In the genomic region with DNA sequence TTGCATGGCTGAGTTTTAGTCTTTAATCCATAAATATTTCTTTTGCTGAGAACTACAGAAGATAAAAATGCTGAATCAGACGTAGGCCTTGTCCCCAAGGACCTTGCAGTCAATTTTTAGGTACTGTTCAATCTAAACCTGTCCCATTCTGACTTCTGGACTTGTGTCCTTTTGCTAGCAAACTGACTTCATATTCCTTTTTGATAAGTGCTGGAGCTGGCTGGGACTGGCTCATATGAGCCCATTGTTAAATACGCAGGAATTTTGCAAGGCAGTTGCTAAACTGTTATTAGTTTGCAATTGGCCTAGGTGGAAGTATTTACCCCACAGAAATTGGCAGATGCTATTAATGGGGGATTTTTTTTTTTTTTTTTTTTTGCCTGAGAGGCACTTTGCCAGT, we compare ENCODE assay signal across 2 cellular contexts.
TF ChIP-seq lines count a peak whose summit lies in the region.

No MANE protein-coding gene starts in this region.

TF ChIP-seq in GM23338, 12 proteins besides CTCF, POLR2A, EP300 and RAD21 (continues in another document):
- TF ChIP-seq NANOG (IDR thresholded peaks at IDR 0.05; ENCODE audit: borderline replicate concordance), result no peak
- TF ChIP-seq, protein P1, sequence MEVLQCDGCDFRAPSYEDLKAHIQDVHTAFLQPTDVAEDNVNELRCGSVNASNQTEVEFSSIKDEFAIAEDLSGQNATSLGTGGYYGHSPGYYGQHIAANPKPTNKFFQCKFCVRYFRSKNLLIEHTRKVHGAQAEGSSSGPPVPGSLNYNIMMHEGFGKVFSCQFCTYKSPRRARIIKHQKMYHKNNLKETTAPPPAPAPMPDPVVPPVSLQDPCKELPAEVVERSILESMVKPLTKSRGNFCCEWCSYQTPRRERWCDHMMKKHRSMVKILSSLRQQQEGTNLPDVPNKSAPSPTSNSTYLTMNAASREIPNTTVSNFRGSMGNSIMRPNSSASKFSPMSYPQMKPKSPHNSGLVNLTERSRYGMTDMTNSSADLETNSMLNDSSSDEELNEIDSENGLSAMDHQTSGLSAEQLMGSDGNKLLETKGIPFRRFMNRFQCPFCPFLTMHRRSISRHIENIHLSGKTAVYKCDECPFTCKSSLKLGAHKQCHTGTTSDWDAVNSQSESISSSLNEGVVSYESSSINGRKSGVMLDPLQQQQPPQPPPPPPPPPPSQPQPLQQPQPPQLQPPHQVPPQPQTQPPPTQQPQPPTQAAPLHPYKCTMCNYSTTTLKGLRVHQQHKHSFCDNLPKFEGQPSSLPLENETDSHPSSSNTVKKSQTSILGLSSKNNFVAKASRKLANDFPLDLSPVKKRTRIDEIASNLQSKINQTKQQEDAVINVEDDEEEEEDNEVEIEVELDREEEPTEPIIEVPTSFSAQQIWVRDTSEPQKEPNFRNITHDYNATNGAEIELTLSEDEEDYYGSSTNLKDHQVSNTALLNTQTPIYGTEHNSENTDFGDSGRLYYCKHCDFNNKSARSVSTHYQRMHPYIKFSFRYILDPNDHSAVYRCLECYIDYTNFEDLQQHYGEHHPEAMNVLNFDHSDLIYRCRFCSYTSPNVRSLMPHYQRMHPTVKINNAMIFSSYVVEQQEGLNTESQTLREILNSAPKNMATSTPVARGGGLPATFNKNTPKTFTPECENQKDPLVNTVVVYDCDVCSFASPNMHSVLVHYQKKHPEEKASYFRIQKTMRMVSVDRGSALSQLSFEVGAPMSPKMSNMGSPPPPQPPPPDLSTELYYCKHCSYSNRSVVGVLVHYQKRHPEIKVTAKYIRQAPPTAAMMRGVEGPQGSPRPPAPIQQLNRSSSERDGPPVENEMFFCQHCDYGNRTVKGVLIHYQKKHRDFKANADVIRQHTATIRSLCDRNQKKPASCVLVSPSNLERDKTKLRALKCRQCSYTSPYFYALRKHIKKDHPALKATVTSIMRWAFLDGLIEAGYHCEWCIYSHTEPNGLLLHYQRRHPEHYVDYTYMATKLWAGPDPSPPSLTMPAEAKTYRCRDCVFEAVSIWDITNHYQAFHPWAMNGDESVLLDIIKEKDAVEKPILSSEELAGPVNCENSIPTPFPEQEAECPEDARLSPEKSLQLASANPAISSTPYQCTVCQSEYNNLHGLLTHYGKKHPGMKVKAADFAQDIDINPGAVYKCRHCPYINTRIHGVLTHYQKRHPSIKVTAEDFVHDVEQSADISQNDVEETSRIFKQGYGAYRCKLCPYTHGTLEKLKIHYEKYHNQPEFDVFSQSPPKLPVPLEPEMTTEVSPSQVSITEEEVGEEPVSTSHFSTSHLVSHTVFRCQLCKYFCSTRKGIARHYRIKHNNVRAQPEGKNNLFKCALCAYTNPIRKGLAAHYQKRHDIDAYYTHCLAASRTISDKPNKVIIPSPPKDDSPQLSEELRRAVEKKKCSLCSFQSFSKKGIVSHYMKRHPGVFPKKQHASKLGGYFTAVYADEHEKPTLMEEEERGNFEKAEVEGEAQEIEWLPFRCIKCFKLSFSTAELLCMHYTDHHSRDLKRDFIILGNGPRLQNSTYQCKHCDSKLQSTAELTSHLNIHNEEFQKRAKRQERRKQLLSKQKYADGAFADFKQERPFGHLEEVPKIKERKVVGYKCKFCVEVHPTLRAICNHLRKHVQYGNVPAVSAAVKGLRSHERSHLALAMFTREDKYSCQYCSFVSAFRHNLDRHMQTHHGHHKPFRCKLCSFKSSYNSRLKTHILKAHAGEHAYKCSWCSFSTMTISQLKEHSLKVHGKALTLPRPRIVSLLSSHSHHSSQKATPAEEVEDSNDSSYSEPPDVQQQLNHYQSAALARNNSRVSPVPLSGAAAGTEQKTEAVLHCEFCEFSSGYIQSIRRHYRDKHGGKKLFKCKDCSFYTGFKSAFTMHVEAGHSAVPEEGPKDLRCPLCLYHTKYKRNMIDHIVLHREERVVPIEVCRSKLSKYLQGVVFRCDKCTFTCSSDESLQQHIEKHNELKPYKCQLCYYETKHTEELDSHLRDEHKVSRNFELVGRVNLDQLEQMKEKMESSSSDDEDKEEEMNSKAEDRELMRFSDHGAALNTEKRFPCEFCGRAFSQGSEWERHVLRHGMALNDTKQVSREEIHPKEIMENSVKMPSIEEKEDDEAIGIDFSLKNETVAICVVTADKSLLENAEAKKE (CRISPR knock-in tag; IDR thresholded peaks at IDR 0.05), result no peak
- TF ChIP-seq, protein P2, sequence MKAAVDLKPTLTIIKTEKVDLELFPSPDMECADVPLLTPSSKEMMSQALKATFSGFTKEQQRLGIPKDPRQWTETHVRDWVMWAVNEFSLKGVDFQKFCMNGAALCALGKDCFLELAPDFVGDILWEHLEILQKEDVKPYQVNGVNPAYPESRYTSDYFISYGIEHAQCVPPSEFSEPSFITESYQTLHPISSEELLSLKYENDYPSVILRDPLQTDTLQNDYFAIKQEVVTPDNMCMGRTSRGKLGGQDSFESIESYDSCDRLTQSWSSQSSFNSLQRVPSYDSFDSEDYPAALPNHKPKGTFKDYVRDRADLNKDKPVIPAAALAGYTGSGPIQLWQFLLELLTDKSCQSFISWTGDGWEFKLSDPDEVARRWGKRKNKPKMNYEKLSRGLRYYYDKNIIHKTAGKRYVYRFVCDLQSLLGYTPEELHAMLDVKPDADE (IDR thresholded peaks at IDR 0.05), result no peak
- TF ChIP-seq STAT1 (IDR thresholded peaks at IDR 0.05; ENCODE audit: unreplicated experiment), result no peak
- TF ChIP-seq, protein P3, sequence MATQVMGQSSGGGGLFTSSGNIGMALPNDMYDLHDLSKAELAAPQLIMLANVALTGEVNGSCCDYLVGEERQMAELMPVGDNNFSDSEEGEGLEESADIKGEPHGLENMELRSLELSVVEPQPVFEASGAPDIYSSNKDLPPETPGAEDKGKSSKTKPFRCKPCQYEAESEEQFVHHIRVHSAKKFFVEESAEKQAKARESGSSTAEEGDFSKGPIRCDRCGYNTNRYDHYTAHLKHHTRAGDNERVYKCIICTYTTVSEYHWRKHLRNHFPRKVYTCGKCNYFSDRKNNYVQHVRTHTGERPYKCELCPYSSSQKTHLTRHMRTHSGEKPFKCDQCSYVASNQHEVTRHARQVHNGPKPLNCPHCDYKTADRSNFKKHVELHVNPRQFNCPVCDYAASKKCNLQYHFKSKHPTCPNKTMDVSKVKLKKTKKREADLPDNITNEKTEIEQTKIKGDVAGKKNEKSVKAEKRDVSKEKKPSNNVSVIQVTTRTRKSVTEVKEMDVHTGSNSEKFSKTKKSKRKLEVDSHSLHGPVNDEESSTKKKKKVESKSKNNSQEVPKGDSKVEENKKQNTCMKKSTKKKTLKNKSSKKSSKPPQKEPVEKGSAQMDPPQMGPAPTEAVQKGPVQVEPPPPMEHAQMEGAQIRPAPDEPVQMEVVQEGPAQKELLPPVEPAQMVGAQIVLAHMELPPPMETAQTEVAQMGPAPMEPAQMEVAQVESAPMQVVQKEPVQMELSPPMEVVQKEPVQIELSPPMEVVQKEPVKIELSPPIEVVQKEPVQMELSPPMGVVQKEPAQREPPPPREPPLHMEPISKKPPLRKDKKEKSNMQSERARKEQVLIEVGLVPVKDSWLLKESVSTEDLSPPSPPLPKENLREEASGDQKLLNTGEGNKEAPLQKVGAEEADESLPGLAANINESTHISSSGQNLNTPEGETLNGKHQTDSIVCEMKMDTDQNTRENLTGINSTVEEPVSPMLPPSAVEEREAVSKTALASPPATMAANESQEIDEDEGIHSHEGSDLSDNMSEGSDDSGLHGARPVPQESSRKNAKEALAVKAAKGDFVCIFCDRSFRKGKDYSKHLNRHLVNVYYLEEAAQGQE (IDR thresholded peaks at IDR 0.05; ENCODE audit: unreplicated experiment), result no peak
- TF ChIP-seq ZNF331 (CRISPR knock-in tag; IDR thresholded peaks at IDR 0.05; ENCODE audit: low read depth), result no peak
- TF ChIP-seq EZH2 (IDR thresholded peaks at IDR 0.05; ENCODE audit: low read depth, unreplicated experiment), result no peak
- TF ChIP-seq JUNB (IDR thresholded peaks at IDR 0.05; ENCODE audit: unreplicated experiment), result no peak
- TF ChIP-seq POLR2AphosphoS5 (IDR thresholded peaks at IDR 0.05; ENCODE audit: low read depth), result no peak
- TF ChIP-seq CREB1 (CRISPR knock-in tag; IDR thresholded peaks at IDR 0.05; ENCODE audit: low read depth), result no peak

TF ChIP-seq in H1, 55 proteins besides CTCF, POLR2A, EP300 and RAD21:
- TF ChIP-seq CTBP2 (IDR thresholded peaks at IDR 0.05; ENCODE audit: borderline replicate concordance, insufficient read depth, insufficient read length, low read length) (no peak), PHF8 (conservative IDR thresholded peaks at IDR 0.05; ENCODE audit: low read depth, low read length) (no peak), TBP (IDR thresholded peaks at IDR 0.05; ENCODE audit: low read depth, low read length) (no peak), SP4 (IDR thresholded peaks at IDR 0.05; ENCODE audit: low read length) (no peak)
- TF ChIP-seq, protein P4, sequence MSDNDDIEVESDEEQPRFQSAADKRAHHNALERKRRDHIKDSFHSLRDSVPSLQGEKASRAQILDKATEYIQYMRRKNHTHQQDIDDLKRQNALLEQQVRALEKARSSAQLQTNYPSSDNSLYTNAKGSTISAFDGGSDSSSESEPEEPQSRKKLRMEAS (IDR thresholded peaks at IDR 0.05), result no peak
